In genomic region chr5:37417347-37417746, GRCh38 we compare ENCODE assay signal across 15 cellular contexts. TPM values are rescaled to one million over a fixed set of nuclear protein-coding genes. Genes with fewer than 3 reads are reported as not detected.
DNase-seq lines count a peak whose midpoint lies in the region; ATAC-seq, FAIRE-seq and TF ChIP-seq lines count a peak whose summit lies in the region.
"Had no signal": no experiment of that assay in that cellular context is flagged by ENCODE, and none has a peak within 500 bp of the region (broad histone marks: within the 10 kb centered on the region; RNA-seq: fewer than 3 reads in every experiment).

No MANE protein-coding gene starts in this region.

- H3K4me2 ChIP-seq in osteoblast (ENCODE audit: insufficient read depth, low read length): no peak overlapping the region
- H3K4me2 ChIP-seq: A549 had no signal

- CTCF ChIA-PET in A673 (lab: Charles Lee): no interaction called here

- DNase-seq in A673 (ENCODE audit: low spot score): no peak
- DNase-seq in H4 (ENCODE audit: low spot score): peak; percentile 18
- peak; percentile 45 for DNase-seq in HT1080 (ENCODE audit: low read depth)
- peak; percentile 3 for DNase-seq in epithelial cell of esophagus (ENCODE audit: low read depth)
- no peak for DNase-seq in H54 (ENCODE audit: insufficient read length, low spot score)
- DNase-seq in NCI-H82 (lab: John Stamatoyannopoulos, UW): no peak
- DNase-seq in osteoblast (ENCODE audit: insufficient read length, low spot score, missing footprints): no peak
- DNase-seq: CD8-positive, alpha-beta T cell; COR-L47; IMR-90; KG1 had no signal

- H3K4me1 ChIP-seq in A673 (ENCODE audit: insufficient read depth, low read length, poor library complexity, severe bottlenecking): peaks cover 6% of the 10 kb centered on the region
- H3K4me1 ChIP-seq in osteoblast (ENCODE audit: insufficient read depth, low read length): no peaks in the 10 kb centered on the region
- H3K4me1 ChIP-seq: A549 had no signal

- peaks cover 3% of the 10 kb centered on the region for H4K20me1 ChIP-seq in osteoblast (ENCODE audit: insufficient read depth, low read length)

- peak overlapping the region; percentile 16 for H3K27ac ChIP-seq in A673 (ENCODE audit: low read depth, low read length, poor library complexity, severe bottlenecking)
- no peak overlapping the region for H3K27ac ChIP-seq in osteoblast (ENCODE audit: low read depth, low read length)
- H3K27ac ChIP-seq: A549 had no signal

- intact Hi-C loops in A673 (cut with micrococcal nuclease; ENCODE audit: unreplicated experiment): loop anchor here (10.0 kb wide), 1 partner anchor 247 kb away; no protein-coding TSS in a partner anchor

- TF ChIP-seq POLR2A in H54 (IDR thresholded peaks at IDR 0.05; ENCODE audit: low read depth, low read length): no peak

- no TSS peak for BruUV-seq in A673 (replicated peaks; lab: Mats Ljungman, UMichigan)

- ATAC-seq in GM21576 (IDR thresholded peaks at IDR 0.05; ENCODE audit: unreplicated experiment): no peak
- ATAC-seq: A549; CD8-positive, alpha-beta T cell had no signal

- H3K79me2 ChIP-seq in osteoblast (ENCODE audit: insufficient read depth, low read length): no peaks in the 10 kb centered on the region

- TF ChIP-seq CTCF in A673 (conservative IDR thresholded peaks at IDR 0.05; ENCODE audit: low read depth, low read length) (no peak), epithelial cell of esophagus (IDR thresholded peaks at IDR 0.05; ENCODE audit: insufficient read depth, low read depth, low read length, missing control alignments) (no peak), osteoblast (IDR thresholded peaks at IDR 0.05; ENCODE audit: extremely low read depth, low read depth, low read length) (no peak)

- H2AFZ ChIP-seq in osteoblast (ENCODE audit: low read length): no peak overlapping the region

- no peaks in the 10 kb centered on the region for H3K27me3 ChIP-seq in A673 (replicated peaks; ENCODE audit: insufficient read depth, low read depth, low read length, poor library complexity)
- H3K27me3 ChIP-seq in osteoblast (ENCODE audit: insufficient read depth, low read length): no peaks in the 10 kb centered on the region

- H3K4me3 ChIP-seq in A673 (ENCODE audit: low read depth, low read length, poor library complexity, severe bottlenecking) (no peak overlapping the region), epithelial cell of esophagus (ENCODE audit: low read length) (no peak overlapping the region), osteoblast (ENCODE audit: insufficient read depth, low read length) (no peak overlapping the region)
- H3K4me3 ChIP-seq: A549 had no signal

- no peak for FAIRE-seq in H54 (lab: Jason Lieb, UNC)
- FAIRE-seq: A549, GM12891, H1 had no signal

- POLR2A ChIA-PET in A673 (lab: Charles Lee; ENCODE audit: low non-redundant PET): no interaction called here

- H3K9me3 ChIP-seq in A673 (ENCODE audit: low read depth, low read length, poor library complexity, severe bottlenecking) (no peaks in the 10 kb centered on the region), osteoblast (ENCODE audit: low read depth, low read length) (no peaks in the 10 kb centered on the region)
- H3K9me3 ChIP-seq: A549 had no signal

- H3K36me3 ChIP-seq in A673 (ENCODE audit: insufficient read depth, low read length, poor library complexity, severe bottlenecking): no peaks in the 10 kb centered on the region
- H3K36me3 ChIP-seq in osteoblast (ENCODE audit: insufficient read depth, low read length): peaks cover 8% of the 10 kb centered on the region

RNA-seq across cellular contexts. Expression of gene WDR70, which starts 38.2 kb away (rescaled TPM):
- total RNA-seq in A673 (2021) (55.2 and 61.5 TPM in 2 replicates), osteoblast (32.2 and 37.7 TPM in 2 replicates)
- 26.5 and 34.2 TPM in 2 replicates for total RNA-seq in H4 (2014; rRNA removed; shearing (Covaris generic))
- total RNA-seq in HT1080 (2014; rRNA removed; shearing (Covaris generic)): 29.4 and 30.7 TPM in 2 replicates
- 22.2 and 22.5 TPM in 2 replicates for polyA plus RNA-seq in HT1080 (2015; cell fraction: cytosol; rRNA removed)
- 31.8 and 36.8 TPM in 2 replicates for polyA plus RNA-seq in HT1080 (2015; cell fraction: nucleus; rRNA removed)

RNA-seq across cellular contexts. Expression of gene NUP155, which starts 46.4 kb away (rescaled TPM):
- total RNA-seq in A673 (2021): 91.9 and 94.4 TPM in 2 replicates
- total RNA-seq in H4 (2014; rRNA removed; shearing (Covaris generic)): 52.1 and 60.8 TPM in 2 replicates
- total RNA-seq in HT1080 (2014; rRNA removed; shearing (Covaris generic)): 68.7 and 83.7 TPM in 2 replicates
- 29.8 and 37.7 TPM in 2 replicates for polyA plus RNA-seq in HT1080 (2015; cell fraction: cytosol; rRNA removed)
- 70.8 and 82.8 TPM in 2 replicates for polyA plus RNA-seq in HT1080 (2015; cell fraction: nucleus; rRNA removed)
- 25.0 and 32.4 TPM in 2 replicates for total RNA-seq in osteoblast

Comparison
In these comparisons a context has a peak if more than half of its experiments do, and no peak if none do; other contexts are left out.
1. DNase-seq: peak in H4 (single experiment), HT1080 (single experiment) and epithelial cell of esophagus (single experiment); none in A673 (single experiment), H54 (single experiment), NCI-H82 (single experiment) and osteoblast (single experiment).